Comparison of ENCODE assay signal across 18 cellular contexts in genomic region chr14:45125754-45126153, GRCh38. TPM values are rescaled to one million over a fixed set of nuclear protein-coding genes. Genes with fewer than 3 reads are reported as not detected.
DNase-seq lines count a peak whose midpoint lies in the region; ATAC-seq and TF ChIP-seq lines count a peak whose summit lies in the region.
"Had no signal": no experiment of that assay in that cellular context is flagged by ENCODE, and none has a peak within 500 bp of the region (broad histone marks: within the 10 kb centered on the region; RNA-seq: fewer than 3 reads in every experiment).

No MANE protein-coding gene starts in this region.

- H3K27me3 ChIP-seq in DND-41 (ENCODE audit: insufficient read depth, low read length, poor library complexity) (no peaks in the 10 kb centered on the region), SJCRH30 (no peaks in the 10 kb centered on the region), psoas muscle (ENCODE audit: insufficient read depth in 3 of 3, low read length in 2 of 3) (no peaks in the 10 kb centered on the region)
- H3K27me3 ChIP-seq: BLaER1 treated with 17β-estradiol and CSF1 and Interleukin-3, amounts not matched to agents 10 nM and 100 nM had no signal

- peaks cover 65% of the 10 kb centered on the region for H3K36me3 ChIP-seq in DND-41 (ENCODE audit: insufficient read depth, low read length)
- peaks cover 71% of the 10 kb centered on the region for H3K36me3 ChIP-seq in SJCRH30
- H3K36me3 ChIP-seq in psoas muscle (ENCODE audit: insufficient read depth in 1 of 2, low read depth in 1 of 2), result peaks cover 0 to 71% of the 10 kb centered on the region in 2 donors

- no peak overlapping the region for H3K4me2 ChIP-seq in DND-41 (ENCODE audit: insufficient read depth, low read length)
- H3K4me2 ChIP-seq: BLaER1 treated with 17β-estradiol and CSF1 and Interleukin-3, amounts not matched to agents 10 nM and 100 nM had no signal

- 94 to 100% (median 98%) methylated on average over 2 of the region's 2 CpGs for WGBS in psoas muscle, 3 donors

- H3K9me3 Mint-ChIP-seq in activated naive CD8-positive, alpha-beta T cell treated with anti-CD3 and anti-CD28 coated beads, Interleukin-2, amount 50 U/mL, for 24 hours, result no peaks in the 10 kb centered on the region
- H3K9me3 Mint-ChIP-seq in activated naive CD8-positive, alpha-beta T cell treated with anti-CD3 and anti-CD28 coated beads for 36 hours, result peaks cover 1% of the 10 kb centered on the region
- H3K9me3 Mint-ChIP-seq in nephron progenitor cell, result no peaks in the 10 kb centered on the region
- H3K9me3 Mint-ChIP-seq: CD4-positive, CD25-positive, alpha-beta regulatory T cell; CD8-positive, alpha-beta memory T cell; H9 had no signal

- peak; percentile 15 for ATAC-seq in activated naive CD8-positive, alpha-beta T cell treated with anti-CD3 and anti-CD28 coated beads, Interleukin-2, amount 50 U/mL, for 24 hours
- ATAC-seq in DND-41 (ENCODE audit: insufficient read depth, low read depth) (peak; percentile 17; the same call in 1 of the 3 replicates), HG03039 (IDR thresholded peaks at IDR 0.05; ENCODE audit: unreplicated experiment) (peak; percentile 49), psoas muscle (no peak)
- ATAC-seq: K562 had no signal

- H3K4me1 ChIP-seq in DND-41 (ENCODE audit: insufficient read depth, low read length) (peaks cover 5% of the 10 kb centered on the region; the same call in 1 of the 2 replicates), SJCRH30 (no peaks in the 10 kb centered on the region), psoas muscle (peaks cover 39% of the 10 kb centered on the region)

- H3K79me2 ChIP-seq in DND-41 (ENCODE audit: insufficient read depth, low read length), result peaks cover 33% of the 10 kb centered on the region

- H3K27me3 Mint-ChIP-seq in activated naive CD8-positive, alpha-beta T cell treated with anti-CD3 and anti-CD28 coated beads, Interleukin-2, amount 50 U/mL, for 24 hours, result no peaks in the 10 kb centered on the region
- H3K27me3 Mint-ChIP-seq in activated naive CD8-positive, alpha-beta T cell treated with anti-CD3 and anti-CD28 coated beads for 36 hours, result no peaks in the 10 kb centered on the region
- H3K27me3 Mint-ChIP-seq in nephron progenitor cell (ENCODE audit: low read depth, poor library complexity), result no peaks in the 10 kb centered on the region
- H3K27me3 Mint-ChIP-seq: B cell; CD4-positive, CD25-positive, alpha-beta regulatory T cell; CD8-positive, alpha-beta memory T cell had no signal

- TF ChIP-seq CTCF in DND-41 (IDR thresholded peaks at IDR 0.05; ENCODE audit: borderline replicate concordance, extremely low read depth, low read length, poor library complexity, severe bottlenecking) (no peak), nephron progenitor cell (IDR thresholded peaks at IDR 0.05) (no peak), psoas muscle (IDR thresholded peaks at IDR 0.05) (no peak)

- H3K4me3 ChIP-seq in DND-41 (ENCODE audit: low read depth in 1 of 2, low read length in 2 of 2) (no peak overlapping the region), SJCRH30 (no peak overlapping the region), psoas muscle (no peak overlapping the region)
- H3K4me3 ChIP-seq: BLaER1 treated with 17β-estradiol and CSF1 and Interleukin-3, amounts not matched to agents 10 nM and 100 nM; K562 had no signal

- no peak overlapping the region for H3K27ac ChIP-seq in DND-41 (ENCODE audit: low read length)
- H3K27ac ChIP-seq in SJCRH30, result no peak overlapping the region
- no peak overlapping the region for H3K27ac ChIP-seq in psoas muscle
- H3K27ac ChIP-seq: BLaER1 treated with 17β-estradiol and CSF1 and Interleukin-3, amounts not matched to agents 10 nM and 100 nM had no signal

- no peaks in the 10 kb centered on the region for H4K20me1 ChIP-seq in DND-41 (ENCODE audit: insufficient read depth, low read length)

- DNase-seq in activated naive CD8-positive, alpha-beta T cell treated with anti-CD3 and anti-CD28 coated beads, Interleukin-2, amount 50 U/mL, for 24 hours, result no peak
- DNase-seq in activated naive CD8-positive, alpha-beta T cell treated with anti-CD3 and anti-CD28 coated beads for 36 hours, result no peak
- DNase-seq in DND-41 (no peak), nephron progenitor cell (no peak), SJCRH30 (no peak), C1 segment of cervical spinal cord (lab: John Stamatoyannopoulos, UW) (no peak), psoas muscle (no peak)
- DNase-seq: 8988T; CD4-positive, CD25-positive, alpha-beta regulatory T cell; CD8-positive, alpha-beta memory T cell; COR-L47; GDM1; H9; IMR-90 had no signal

- H3K27ac Mint-ChIP-seq in activated naive CD8-positive, alpha-beta T cell treated with anti-CD3 and anti-CD28 coated beads, Interleukin-2, amount 50 U/mL, for 24 hours, result no peak overlapping the region
- no peak overlapping the region for H3K27ac Mint-ChIP-seq in activated naive CD8-positive, alpha-beta T cell treated with anti-CD3 and anti-CD28 coated beads for 36 hours
- peak overlapping the region; percentile 31 for H3K27ac Mint-ChIP-seq in nephron progenitor cell
- H3K27ac Mint-ChIP-seq: B cell, H9 had no signal

- no peak overlapping the region for H3K4me3 Mint-ChIP-seq in activated naive CD8-positive, alpha-beta T cell treated with anti-CD3 and anti-CD28 coated beads, Interleukin-2, amount 50 U/mL, for 24 hours
- H3K4me3 Mint-ChIP-seq in activated naive CD8-positive, alpha-beta T cell treated with anti-CD3 and anti-CD28 coated beads for 36 hours, result no peak overlapping the region
- no peak overlapping the region for H3K4me3 Mint-ChIP-seq in nephron progenitor cell
- H3K4me3 Mint-ChIP-seq: B cell; CD8-positive, alpha-beta memory T cell; H9 had no signal

- H3K4me1 Mint-ChIP-seq in activated naive CD8-positive, alpha-beta T cell treated with anti-CD3 and anti-CD28 coated beads, Interleukin-2, amount 50 U/mL, for 24 hours, result peaks cover 3% of the 10 kb centered on the region
- peaks cover 6% of the 10 kb centered on the region for H3K4me1 Mint-ChIP-seq in activated naive CD8-positive, alpha-beta T cell treated with anti-CD3 and anti-CD28 coated beads for 36 hours
- no peaks in the 10 kb centered on the region for H3K4me1 Mint-ChIP-seq in nephron progenitor cell
- H3K4me1 Mint-ChIP-seq: H9 had no signal

- no peak overlapping the region for H3K9ac ChIP-seq in DND-41 (ENCODE audit: low read depth, low read length)
- H3K9ac ChIP-seq: BLaER1 treated with 17β-estradiol and CSF1 and Interleukin-3, amounts not matched to agents 10 nM and 100 nM had no signal

- peaks cover 36% of the 10 kb centered on the region for H3K36me3 Mint-ChIP-seq in activated naive CD8-positive, alpha-beta T cell treated with anti-CD3 and anti-CD28 coated beads, Interleukin-2, amount 50 U/mL, for 24 hours (ENCODE audit: low read depth)
- H3K36me3 Mint-ChIP-seq in activated naive CD8-positive, alpha-beta T cell treated with anti-CD3 and anti-CD28 coated beads for 36 hours, result peaks cover 25% of the 10 kb centered on the region
- peaks cover 50% of the 10 kb centered on the region for H3K36me3 Mint-ChIP-seq in nephron progenitor cell (ENCODE audit: low read depth)

- intact Hi-C loops in psoas muscle (cut with DNase I), result no loop called here

- no peak overlapping the region for H2AFZ ChIP-seq in DND-41 (ENCODE audit: low read depth, low read length)

- H3K9me3 ChIP-seq in DND-41 (ENCODE audit: insufficient read depth, low read length, severe bottlenecking) (no peaks in the 10 kb centered on the region), SJCRH30 (replicated peaks) (no peaks in the 10 kb centered on the region), psoas muscle (no peaks in the 10 kb centered on the region)
- H3K9me3 ChIP-seq: BLaER1 treated with 17β-estradiol and CSF1 and Interleukin-3, amounts not matched to agents 10 nM and 100 nM had no signal

RNA-seq across cellular contexts. Expression of gene FKBP3, which starts 8.5 kb away (rescaled TPM):
- 10 to 100 TPM; 70.2 to 75.6 TPM for total RNA-seq in activated naive CD8-positive, alpha-beta T cell treated with anti-CD3 and anti-CD28 coated beads for 36 hours
- total RNA-seq in SJCRH30 (2014; rRNA removed; shearing (Covaris generic)), result 104 and 120 TPM in 2 replicates
- 100 to 1,000 TPM; 169 to 202 (median 185) TPM for total RNA-seq in psoas muscle
- polyA plus RNA-seq in psoas muscle, result 100 to 1,000 TPM; 132 to 346 (median 260) TPM

RNA-seq across cellular contexts. Expression of gene FANCM, which starts 10.0 kb away (rescaled TPM):
- total RNA-seq in activated naive CD8-positive, alpha-beta T cell treated with anti-CD3 and anti-CD28 coated beads for 36 hours, result 10 to 100 TPM; 11.4 to 13.3 TPM
- total RNA-seq in SJCRH30 (2014; rRNA removed; shearing (Covaris generic)), result 14.9 and 17.4 TPM in 2 replicates
- total RNA-seq in psoas muscle, result 1 to 10 TPM; 1.5 to 2.4 (median 1.9) TPM
- polyA plus RNA-seq in psoas muscle, result 1 to 10 TPM; 1.0 to 2.2 (median 1.7) TPM

RNA-seq across cellular contexts. Expression of gene PRPF39, which starts 41.8 kb away (rescaled TPM):
- total RNA-seq in activated naive CD8-positive, alpha-beta T cell treated with anti-CD3 and anti-CD28 coated beads for 36 hours, result 10 to 100 TPM; 45.4 to 46.8 TPM
- total RNA-seq in SJCRH30 (2014; rRNA removed; shearing (Covaris generic)), result 47.1 and 57.0 TPM in 2 replicates
- 10 to 100 TPM; 13.8 to 32.4 (median 20.2) TPM for total RNA-seq in psoas muscle
- polyA plus RNA-seq in psoas muscle, result 10 to 100 TPM; 10.1 to 23.4 (median 13.1) TPM

Comparison
In these comparisons a context has a peak if more than half of its experiments do, and no peak if none do; other contexts are left out.
1. ATAC-seq: peak in activated naive CD8-positive, alpha-beta T cell treated with anti-CD3 and anti-CD28 coated beads, Interleukin-2, amount 50 U/mL, for 24 hours (single experiment), DND-41 (single experiment) and HG03039 (single experiment); none in psoas muscle (0 of 4).